ENCODE assay signal across 10 cellular contexts in genomic region chr5:109413463-109413862, GRCh38. TPM values are rescaled to one million over a fixed set of nuclear protein-coding genes. Genes with fewer than 3 reads are reported as not detected.
DNase-seq lines count a peak whose midpoint lies in the region; ATAC-seq and TF ChIP-seq lines count a peak whose summit lies in the region.
"Had no signal": no experiment of that assay in that cellular context is flagged by ENCODE, and none has a peak within 500 bp of the region (broad histone marks: within the 10 kb centered on the region; RNA-seq: fewer than 3 reads in every experiment).

No MANE protein-coding gene starts in this region.

- H3K36me3 ChIP-seq in IMR-90 (ENCODE audit: control insufficient read depth, insufficient read depth, low read length) (no peaks in the 10 kb centered on the region), left ventricle myocardium inferior (no peaks in the 10 kb centered on the region), smooth muscle cell (ENCODE audit: low read depth) (no peaks in the 10 kb centered on the region)
- H3K36me3 ChIP-seq: upper lobe of right lung had no signal

- DNase-seq in IMR-90 (peak; percentile 58), SW480 (ENCODE audit: low spot score) (peak; percentile 27), left ventricle myocardium inferior (no peak), smooth muscle cell (lab: John Stamatoyannopoulos, UW; ENCODE audit: unreplicated experiment) (no peak), NCI-H82 (lab: John Stamatoyannopoulos, UW) (no peak)
- DNase-seq: NK-92 treated with Interleukin-12 subunit alpha and Interleukin-12 subunit beta, amount 100 ng/mL, for 24 hours; upper lobe of right lung had no signal

- no peak overlapping the region for H3K27ac ChIP-seq in IMR-90 (ENCODE audit: insufficient read depth, low read length)
- H3K27ac ChIP-seq in left ventricle myocardium inferior (replicated peaks) = peak overlapping the region; percentile 65
- H3K27ac ChIP-seq in smooth muscle cell (ENCODE audit: low read depth) = peak overlapping the region; percentile 97
- H3K27ac ChIP-seq: upper lobe of right lung had no signal

- H3K14ac ChIP-seq in IMR-90 (replicated peaks; ENCODE audit: low read depth, low read length) = no peak overlapping the region

- no peak overlapping the region for H3K56ac ChIP-seq in IMR-90 (ENCODE audit: extremely low read depth, insufficient read depth, low read length)

- H4K20me1 ChIP-seq in IMR-90 (ENCODE audit: insufficient read depth, low read length) (peaks cover 9% of the 10 kb centered on the region), smooth muscle cell (ENCODE audit: low read depth) (peaks cover 8% of the 10 kb centered on the region)

- H2BK5ac ChIP-seq in IMR-90 (ENCODE audit: low read depth, low read length, poor library complexity, severe bottlenecking) = no peak overlapping the region

- peaks cover 8% of the 10 kb centered on the region for H3K79me2 ChIP-seq in smooth muscle cell (ENCODE audit: low read depth)

- TF ChIP-seq POLR2A in IMR-90 (IDR thresholded peaks at IDR 0.05; ENCODE audit: low read depth, low read length) = no peak

- no peaks in the 10 kb centered on the region for H3F3A ChIP-seq in smooth muscle cell (ENCODE audit: low read depth)

- H4K8ac ChIP-seq in IMR-90 (ENCODE audit: low read depth in 2 of 2, low read length in 2 of 2) = no peak overlapping the region

- no peaks in the 10 kb centered on the region; a peak in 1 of 4 replicates for H3K79me1 ChIP-seq in IMR-90 (ENCODE audit: low read depth in 1 of 2, low read length in 2 of 2)

- CTCF ChIA-PET in IMR-90 (lab: Yijun Ruan, JAX) = no interaction called here

- no peak overlapping the region for H3K4ac ChIP-seq in IMR-90 (ENCODE audit: low read depth, low read length)

- no peak overlapping the region for H2AK9ac ChIP-seq in IMR-90 (replicated peaks; ENCODE audit: low read depth, low read length, poor library complexity)

- no peak overlapping the region for H3K9ac ChIP-seq in IMR-90 (ENCODE audit: low read depth, low read length)
- H3K9ac ChIP-seq in smooth muscle cell (ENCODE audit: low read depth) = no peak overlapping the region

- TF ChIP-seq RAD21 in IMR-90 (IDR thresholded peaks at IDR 0.05; ENCODE audit: low read length) = no peak

- H3K9me3 ChIP-seq in IMR-90 (ENCODE audit: control insufficient read depth, insufficient read depth, low read length) (peaks cover 4% of the 10 kb centered on the region), left ventricle myocardium inferior (replicated peaks) (peaks cover 29% of the 10 kb centered on the region), smooth muscle cell (replicated peaks; ENCODE audit: low read depth) (no peaks in the 10 kb centered on the region)
- H3K9me3 ChIP-seq: upper lobe of right lung had no signal

- in situ Hi-C loops in IMR-90 (cut with MboI; ENCODE audit: low sequenced_read_pairs) = no loop called here

- POLR2A ChIA-PET in IMR-90 (lab: Charles Lee; ENCODE audit: unreplicated experiment) = no interaction called here

- H3K4me1 ChIP-seq in IMR-90 (ENCODE audit: control insufficient read depth, insufficient read depth, low read length) (peaks cover 3% of the 10 kb centered on the region; the same call in 1 of the 2 replicates), left ventricle myocardium inferior (peaks cover 42% of the 10 kb centered on the region), smooth muscle cell (ENCODE audit: low read depth) (peaks cover 23% of the 10 kb centered on the region)

- no peaks in the 10 kb centered on the region for H3K9me1 ChIP-seq in IMR-90 (ENCODE audit: insufficient read depth, low read length)

- TF ChIP-seq CTCF in IMR-90 (conservative IDR thresholded peaks at IDR 0.05; ENCODE audit: low read depth, low read length) (no peak), left ventricle myocardium inferior (IDR thresholded peaks at IDR 0.05; ENCODE audit: borderline replicate concordance) (no peak), smooth muscle cell (IDR thresholded peaks at IDR 0.05; ENCODE audit: borderline replicate concordance, insufficient read depth, poor library complexity, severe bottlenecking) (no peak)

- ATAC-seq in IMR-90 (ENCODE audit: low read depth) (no peak), GM19452 (IDR thresholded peaks at IDR 0.05; ENCODE audit: unreplicated experiment) (no peak), GM21723 (IDR thresholded peaks at IDR 0.05; ENCODE audit: unreplicated experiment) (no peak), HG02642 (IDR thresholded peaks at IDR 0.05; ENCODE audit: poor library complexity, unreplicated experiment) (no peak)
- ATAC-seq: upper lobe of right lung had no signal

- intact Hi-C loops in IMR-90 (cut with micrococcal nuclease) = no loop called here
- intact Hi-C loops in left ventricle myocardium inferior (cut with micrococcal nuclease) = no loop called here

- no peak overlapping the region for H3K4me3 ChIP-seq in IMR-90 (ENCODE audit: insufficient read depth, low read depth, low read length)
- no peak overlapping the region for H3K4me3 ChIP-seq in left ventricle myocardium inferior
- H3K4me3 ChIP-seq in smooth muscle cell = no peak overlapping the region
- H3K4me3 ChIP-seq: upper lobe of right lung had no signal

- no peak overlapping the region for H4K5ac ChIP-seq in IMR-90 (ENCODE audit: low read depth, low read length)

- H2BK120ac ChIP-seq in IMR-90 (ENCODE audit: low read depth, low read length) = no peak overlapping the region

- dilution Hi-C loops in IMR-90 (cut with HindIII; ENCODE audit: low sequenced_read_pairs, unreplicated experiment) = no loop called here

- H3K18ac ChIP-seq in IMR-90 (ENCODE audit: low read depth, low read length) = no peak overlapping the region

- BruUV-seq in IMR-90 (replicated peaks; lab: Mats Ljungman, UMichigan) = no TSS peak

- no peak overlapping the region for H2BK20ac ChIP-seq in IMR-90 (ENCODE audit: low read depth, low read length)

- H2AK5ac ChIP-seq in IMR-90 (ENCODE audit: low read depth, low read length) = no peak overlapping the region

- no peaks in the 10 kb centered on the region; the same call in 1 of the 2 replicates for H3K27me3 ChIP-seq in IMR-90 (ENCODE audit: control insufficient read depth, insufficient read depth, low read length)
- no peaks in the 10 kb centered on the region for H3K27me3 ChIP-seq in left ventricle myocardium inferior (ENCODE audit: low read depth)
- no peaks in the 10 kb centered on the region for H3K27me3 ChIP-seq in smooth muscle cell (ENCODE audit: low read depth)
- H3K27me3 ChIP-seq: upper lobe of right lung had no signal

- H3K4me2 ChIP-seq in IMR-90 (ENCODE audit: low read depth, low read length) (no peak overlapping the region), smooth muscle cell (no peak overlapping the region)

- H2AFZ ChIP-seq in IMR-90 (replicated peaks; ENCODE audit: low read length, poor library complexity) = no peak overlapping the region
- no peak overlapping the region for H2AFZ ChIP-seq in smooth muscle cell (ENCODE audit: low read depth)

- H3K23ac ChIP-seq in IMR-90 (ENCODE audit: low read depth, low read length) = no peak overlapping the region

- H2BK15ac ChIP-seq in IMR-90 (ENCODE audit: low read depth, low read length) = no peak overlapping the region

- no peak overlapping the region for H4K91ac ChIP-seq in IMR-90 (ENCODE audit: insufficient read depth, low read depth, low read length)

TF ChIP-seq in IMR-90, 13 proteins besides CTCF, POLR2A, EP300 and RAD21:
- TF ChIP-seq RCOR1 (IDR thresholded peaks at IDR 0.05; ENCODE audit: insufficient replicate concordance, low read length) (no peak), RFX5 (IDR thresholded peaks at IDR 0.05; ENCODE audit: low read depth, low read length) (no peak), SMC3 (IDR thresholded peaks at IDR 0.05; ENCODE audit: low read depth, low read length) (no peak), USF2 (IDR thresholded peaks at IDR 0.05; ENCODE audit: low read depth, low read length) (no peak), FOS (IDR thresholded peaks at IDR 0.05; ENCODE audit: low read depth, low read length) (no peak), NFE2L2 (IDR thresholded peaks at IDR 0.05; ENCODE audit: low read depth, low read length) (no peak), MAZ (IDR thresholded peaks at IDR 0.05; ENCODE audit: borderline replicate concordance, low read depth, low read length) (no peak), ELK1 (IDR thresholded peaks at IDR 0.05; ENCODE audit: borderline replicate concordance, low read depth, low read length) (no peak), MXI1 (IDR thresholded peaks at IDR 0.05; ENCODE audit: borderline replicate concordance, low read depth, low read length) (no peak), CHD1 (IDR thresholded peaks at IDR 0.05; ENCODE audit: low read depth, low read length) (no peak), MAFK (IDR thresholded peaks at IDR 0.05; ENCODE audit: low read depth, low read length) (no peak), CEBPB (IDR thresholded peaks at IDR 0.05; ENCODE audit: low read depth, low read length) (no peak), BHLHE40 (IDR thresholded peaks at IDR 0.05; ENCODE audit: low read depth, low read length) (no peak)

RNA-seq across cellular contexts. Expression of gene PJA2, which starts 3.7 kb away (rescaled TPM):
- total RNA-seq in IMR-90 (2012; rRNA removed) (70.6 and 112 TPM in 2 replicates), left ventricle myocardium inferior (77.5 TPM), smooth muscle cell (183 and 221 TPM in 2 replicates)
- polyA plus RNA-seq in IMR-90 (2012; rRNA removed) (32.8 and 42.3 TPM in 2 replicates), smooth muscle cell (79.4 and 84.0 TPM in 2 replicates)
- polyA plus RNA-seq in IMR-90 (2012; cell fraction: cytosol; rRNA removed) = 7.5 and 9.4 TPM in 2 replicates
- polyA plus RNA-seq in IMR-90 (2012; cell fraction: nucleus; rRNA removed; ENCODE audit: low replicate concordance) = 2.6 and 20.3 TPM in 2 replicates

Comparison
In these comparisons a context has a peak if more than half of its experiments do, and no peak if none do; other contexts are left out.
1. DNase-seq: peak in IMR-90 (single experiment) and SW480 (single experiment); none in left ventricle myocardium inferior (single experiment), smooth muscle cell (single experiment) and NCI-H82 (single experiment).